In the genomic region with DNA sequence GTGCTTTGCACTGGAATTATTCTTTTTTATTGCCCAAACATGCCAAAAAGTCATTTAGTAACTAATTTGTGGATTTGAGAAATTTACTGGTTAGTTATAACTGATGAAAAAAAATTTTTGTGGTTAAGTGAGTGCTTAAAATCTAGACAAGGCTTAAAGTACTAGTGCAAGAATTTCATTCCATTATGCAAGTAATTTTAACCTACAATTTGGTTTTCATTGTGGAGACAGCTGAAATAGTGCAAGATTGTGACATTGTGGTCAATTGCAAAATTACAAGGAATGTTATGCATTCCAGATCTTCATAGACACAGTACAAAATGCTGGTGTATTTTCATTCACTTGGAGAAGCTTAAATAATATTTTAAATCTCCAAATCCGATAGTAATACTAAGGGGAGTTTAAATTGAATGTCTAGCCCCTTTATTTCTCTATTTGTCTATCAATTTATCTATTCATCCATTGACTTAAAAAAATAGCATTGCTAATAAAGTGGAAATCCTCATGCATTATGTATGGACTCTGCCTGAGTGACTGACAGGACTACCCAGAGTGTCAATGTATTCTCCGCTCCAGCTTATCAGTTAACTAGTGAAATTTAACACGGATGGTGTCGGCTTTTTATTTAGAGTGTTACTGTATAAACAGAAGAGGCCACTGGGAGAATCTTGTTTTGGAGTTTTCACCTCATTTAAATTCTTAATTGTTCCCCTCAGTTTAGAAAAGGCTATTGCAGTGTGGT, we compare ENCODE assay signal across 14 cellular contexts.
DNase-seq lines count a peak whose midpoint lies in the region; ATAC-seq and TF ChIP-seq lines count a peak whose summit lies in the region.
"Had no signal": no experiment of that assay in that cellular context is flagged by ENCODE, and none has a peak within 500 bp of the region (broad histone marks: within the 10 kb centered on the region; RNA-seq: fewer than 3 reads in every experiment).

No MANE protein-coding gene starts in this region.

- in situ Hi-C loops in SK-MEL-5 (cut with HindIII; ENCODE audit: low pct_unique_long_range_greater_than_20kb, low sequenced_read_pairs) = loop anchor here (25.0 kb wide), 1 partner anchor 244 kb away; no protein-coding TSS in a partner anchor

- TF ChIP-seq CTCF in fibroblast of villous mesenchyme (IDR thresholded peaks at IDR 0.05; ENCODE audit: insufficient read depth, low read depth, low read length) (no peak), uterus (IDR thresholded peaks at IDR 0.05) (no peak)

- no peaks in the 10 kb centered on the region for H3K4me1 ChIP-seq in uterus
- H3K4me1 ChIP-seq: testis had no signal

- intact Hi-C loops in uterus (cut with DNase I; ENCODE audit: low total_unique reads) = no loop called here

- no peaks in the 10 kb centered on the region for H3K27me3 Mint-ChIP-seq in T-helper 17 cell

- no peak overlapping the region for H3K4me3 Mint-ChIP-seq in T-helper 17 cell

- TF ChIP-seq POLR2A in uterus (IDR thresholded peaks at IDR 0.05) = no peak

- no peak overlapping the region for H3K4me3 ChIP-seq in fibroblast of villous mesenchyme (ENCODE audit: low read depth, low read length)
- no peak overlapping the region for H3K4me3 ChIP-seq in uterus
- H3K4me3 ChIP-seq: testis had no signal

- H3K36me3 Mint-ChIP-seq in T-helper 17 cell (ENCODE audit: low read depth) = no peaks in the 10 kb centered on the region

- no peaks in the 10 kb centered on the region for H3K4me1 Mint-ChIP-seq in T-helper 17 cell

- peaks cover 0 to 4% of the 10 kb centered on the region in 2 donors for H3K27me3 ChIP-seq in uterus
- H3K27me3 ChIP-seq: testis had no signal

- no peak for ATAC-seq in T-helper 17 cell

- no peaks in the 10 kb centered on the region for H3K36me3 ChIP-seq in uterus

- no peak overlapping the region for H3K27ac ChIP-seq in uterus
- H3K27ac ChIP-seq: testis had no signal

- DNase-seq in NCI-H748 (lab: John Stamatoyannopoulos, UW; ENCODE audit: unreplicated experiment) (peak; percentile 12), NCI-H748 treated with DMSO at 0.1 percent for 48 hours (lab: John Stamatoyannopoulos, UW) (no peak), SK-MEL-5 (ENCODE audit: low read depth, low spot score) (peak; percentile 26), fibroblast of villous mesenchyme (ENCODE audit: low read depth) (peak; percentile 63), stromal cell of bone marrow (ENCODE audit: low read depth) (peak; percentile 40), T-helper 17 cell (no peak), uterus (no peak)
- DNase-seq in activated effector memory CD4-positive, alpha-beta T cell treated with Interleukin-2 at 50 U/mL for 16 hours = no peak
- DNase-seq: 8988T; activated CD4-positive, alpha-beta T cell treated with anti-CD3 and anti-CD28 coated beads, Interleukin-2, amount 50 U/mL, for 48 hours; NCI-H1092; NCI-H446; T-helper 9 cell; testis had no signal

- no peak overlapping the region for H3K27ac Mint-ChIP-seq in T-helper 17 cell

- H3K9me3 ChIP-seq in T-helper 17 cell (ENCODE audit: control insufficient read depth, low read length, poor library complexity, severe bottlenecking) (no peaks in the 10 kb centered on the region), uterus (no peaks in the 10 kb centered on the region)
- H3K9me3 ChIP-seq: testis had no signal

Comparison
In these comparisons a context has a peak if more than half of its experiments do, and no peak if none do; other contexts are left out.
1. DNase-seq: peak in NCI-H748 (single experiment), SK-MEL-5 (single experiment), fibroblast of villous mesenchyme (single experiment) and stromal cell of bone marrow (single experiment); none in NCI-H748 treated with DMSO at 0.1 percent for 48 hours (single experiment), activated effector memory CD4-positive, alpha-beta T cell treated with Interleukin-2 at 50 U/mL for 16 hours (single experiment), T-helper 17 cell (0 of 3) and uterus (0 of 2).